ENCODE assay signal across 9 cellular contexts in the genomic region with DNA sequence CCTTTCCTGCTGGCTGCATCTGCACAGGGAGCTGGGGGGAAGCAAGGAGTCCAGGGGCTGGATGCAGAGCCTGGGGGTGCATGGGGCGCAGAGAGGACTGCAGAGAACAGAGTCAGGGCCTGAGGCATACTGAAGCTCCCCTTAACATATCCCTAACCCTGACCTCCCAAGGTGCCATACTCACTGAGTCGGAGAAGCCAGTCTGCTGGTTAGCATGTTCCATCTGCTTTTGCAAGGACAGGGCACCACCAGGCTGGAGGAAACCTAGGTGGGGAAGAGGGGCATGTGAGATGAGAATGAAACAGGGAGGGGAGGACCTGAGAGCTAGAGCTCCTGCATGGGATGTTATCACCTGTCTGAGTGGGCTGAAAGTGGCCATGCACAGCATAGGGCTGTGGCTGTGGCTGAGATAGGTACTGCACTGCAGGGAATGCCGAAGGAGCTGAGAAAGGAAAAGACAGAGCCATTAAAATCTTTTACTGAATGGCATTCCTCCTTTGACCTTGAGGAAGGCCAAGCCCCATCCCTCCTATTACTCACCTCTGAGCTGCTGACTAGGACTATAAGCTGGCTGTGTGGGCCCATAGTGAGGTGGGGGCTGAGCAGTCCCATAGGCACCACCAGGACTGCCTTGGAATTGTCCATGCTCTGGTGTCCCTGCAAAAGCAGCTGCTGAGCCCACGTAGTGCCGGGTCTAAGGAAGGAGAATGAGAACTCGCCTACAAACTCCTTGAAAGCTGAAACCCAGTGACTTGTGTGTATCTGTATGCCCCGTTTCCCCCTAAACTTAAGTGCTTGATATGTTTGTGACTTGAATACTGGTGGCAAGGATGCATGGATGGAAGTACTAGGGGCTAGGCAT. TPM values are rescaled to one million over a fixed set of nuclear protein-coding genes. Genes with fewer than 3 reads are reported as not detected.
A peak's percentile ranks its signal among the peaks of the same experiment; 100 is the strongest.
DNase-seq lines count a peak whose midpoint lies in the region; ATAC-seq lines count a peak whose summit lies in the region.
"Had no signal": no experiment of that assay in that cellular context is flagged by ENCODE, and none has a peak within 500 bp of the region (broad histone marks: within the 10 kb centered on the region; RNA-seq: fewer than 3 reads in every experiment).

No MANE protein-coding gene starts in this region.

- H2BK120ac ChIP-seq in mesenchymal stem cell (ENCODE audit: low read depth, low read length) = no peak overlapping the region

- no peak overlapping the region for H3K4me3 ChIP-seq in CD8-positive, alpha-beta memory T cell (ENCODE audit: low read length)
- H3K4me3 ChIP-seq in mesenchymal stem cell (ENCODE audit: insufficient read depth in 1 of 2, low read depth in 1 of 2, low read length in 2 of 2) = peak overlapping the region in 1 of 2 experiments; percentile 95

- H3K36me3 Mint-ChIP-seq in CD8-positive, alpha-beta memory T cell = peaks cover 13 to 89% (median 20%) of the 10 kb centered on the region in 3 donors

- peaks cover 58 to 72% (median 64%) of the 10 kb centered on the region in 3 donors for H3K4me1 Mint-ChIP-seq in CD8-positive, alpha-beta memory T cell

- intact Hi-C loops in sciatic nerve (cut with DNase I) = no loop called here

- H3K14ac ChIP-seq in mesenchymal stem cell (ENCODE audit: low read length in 2 of 2) = no peak overlapping the region

- peaks cover 58% of the 10 kb centered on the region for H3K4me1 ChIP-seq in CD8-positive, alpha-beta memory T cell (ENCODE audit: insufficient read depth, low read length)
- H3K4me1 ChIP-seq in mesenchymal stem cell (ENCODE audit: control insufficient read depth, insufficient read depth, low read depth, low read length) = peaks cover 22% of the 10 kb centered on the region

- no peak overlapping the region for H2BK5ac ChIP-seq in mesenchymal stem cell (ENCODE audit: low read depth, low read length, poor library complexity, severe bottlenecking)

- peaks cover 46% of the 10 kb centered on the region for H3K36me3 ChIP-seq in CD8-positive, alpha-beta memory T cell (ENCODE audit: insufficient read depth, low read length)
- peaks cover 65 to 70% of the 10 kb centered on the region in 2 experiments for H3K36me3 ChIP-seq in mesenchymal stem cell (ENCODE audit: control insufficient read depth in 1 of 2, insufficient read depth in 2 of 2, low read depth in 1 of 2, low read length in 2 of 2)

- no peak overlapping the region for H3K27ac ChIP-seq in CD8-positive, alpha-beta memory T cell (ENCODE audit: low read depth, low read length)
- no peak overlapping the region for H3K27ac ChIP-seq in mesenchymal stem cell (ENCODE audit: low read length, poor library complexity, severe bottlenecking)

- H2AK5ac ChIP-seq in mesenchymal stem cell (ENCODE audit: low read length, severe bottlenecking) = no peak overlapping the region

- no peak overlapping the region for H2BK15ac ChIP-seq in mesenchymal stem cell (ENCODE audit: low read depth, poor library complexity, severe bottlenecking)

- no peak overlapping the region for H4K91ac ChIP-seq in mesenchymal stem cell (ENCODE audit: low read length)

- no peak overlapping the region for H3K4me2 ChIP-seq in mesenchymal stem cell (ENCODE audit: low read length, poor library complexity, severe bottlenecking)

- H2AFZ ChIP-seq in mesenchymal stem cell (ENCODE audit: low read depth, low read length) = no peak overlapping the region

- H3K27me3 ChIP-seq in CD8-positive, alpha-beta memory T cell (ENCODE audit: insufficient read depth, low read length, poor library complexity, severe bottlenecking) = no peaks in the 10 kb centered on the region
- H3K27me3 ChIP-seq in mesenchymal stem cell (ENCODE audit: control insufficient read depth in 1 of 2, insufficient read depth in 1 of 2, low read length in 2 of 2) = no peaks in the 10 kb centered on the region
- H3K27me3 ChIP-seq: heart left ventricle had no signal

- H3K9me3 Mint-ChIP-seq in CD8-positive, alpha-beta memory T cell = no peaks in the 10 kb centered on the region

- no peak overlapping the region for H3K18ac ChIP-seq in mesenchymal stem cell (ENCODE audit: low read depth in 1 of 2, low read length in 2 of 2)

- CTCF ChIA-PET in CD8-positive, alpha-beta memory T cell (lab: Charles Lee) = interaction anchor here (1.2 to 1.9 kb wide), 7 partner anchors 12 to 202 kb away, joined by 3 to 8 read pairs (median 3); a partner anchor contains a TSS

- ATAC-seq in HG03354 (IDR thresholded peaks at IDR 0.05; ENCODE audit: poor library complexity, severe bottlenecking, unreplicated experiment) (no peak), sciatic nerve (no peak)
- ATAC-seq: heart left ventricle had no signal

- no peaks in the 10 kb centered on the region for H3K9me3 ChIP-seq in CD8-positive, alpha-beta memory T cell (ENCODE audit: low read length)
- no peaks in the 10 kb centered on the region for H3K9me3 ChIP-seq in mesenchymal stem cell (ENCODE audit: control insufficient read depth, low read length)
- H3K9me3 ChIP-seq: heart left ventricle had no signal

- H2BK12ac ChIP-seq in mesenchymal stem cell (ENCODE audit: low read length in 2 of 2) = no peak overlapping the region

- H4K8ac ChIP-seq in mesenchymal stem cell (ENCODE audit: low read length) = no peak overlapping the region

- POLR2A ChIA-PET in CD8-positive, alpha-beta memory T cell (lab: Charles Lee) = interaction anchor here (0.6 to 3.8 kb wide), 4 partner anchors 16 to 122 kb away, joined by 3 to 17 read pairs (median 4); a partner anchor contains a TSS

- peaks cover 12% of the 10 kb centered on the region for H3K79me1 ChIP-seq in mesenchymal stem cell (replicated peaks; ENCODE audit: low read length, poor library complexity, severe bottlenecking)

- H3K4me3 Mint-ChIP-seq in CD8-positive, alpha-beta memory T cell = peak overlapping the region; percentile 72 to 93 (median 79)

- 91% methylated on average over 5 of the region's 7 CpGs for WGBS in mesenchymal stem cell

- no peak overlapping the region for H3K23ac ChIP-seq in mesenchymal stem cell (ENCODE audit: low read length in 2 of 2)

- DNase-seq in CD8-positive, alpha-beta memory T cell = peak in 1 of 5 donors; percentile 19
- DNase-seq in HT1080 (ENCODE audit: low read depth) (peak; percentile 58), mesenchymal stem cell (no peak), HCEC 1CT (no peak), sciatic nerve (ENCODE audit: low spot score) (no peak), NCI-H2227 treated with DMSO at 0.1 percent for 48 hours (lab: John Stamatoyannopoulos, UW) (no peak)
- peak; percentile 32 for DNase-seq in activated naive CD4-positive, alpha-beta T cell treated with anti-CD3 and anti-CD28 coated beads, Interleukin-2, amount 50 U/mL, for 16 hours
- DNase-seq: heart left ventricle had no signal

- H3K27me3 Mint-ChIP-seq in CD8-positive, alpha-beta memory T cell = peaks cover 0 to 13% of the 10 kb centered on the region in 2 donors

- no peak overlapping the region for H3K4ac ChIP-seq in mesenchymal stem cell (ENCODE audit: low read depth in 1 of 2, low read length in 2 of 2)

- peak overlapping the region; percentile 87 to 95 (median 92) for H3K27ac Mint-ChIP-seq in CD8-positive, alpha-beta memory T cell

- peak overlapping the region; percentile 91 for H3K9ac ChIP-seq in mesenchymal stem cell (ENCODE audit: low read length)

RNA-seq across cellular contexts. Expression of a gene that starts 1.9 kb away (rescaled TPM):
- total RNA-seq in CD8-positive, alpha-beta memory T cell = 10 to 100 TPM; 81.1 to 85.2 TPM
- 116 TPM for polyA plus RNA-seq in CD8-positive, alpha-beta memory T cell
- total RNA-seq in HT1080 (2014; rRNA removed; shearing (Covaris generic)) = 125 and 135 TPM in 2 replicates
- 90.9 and 91.5 TPM in 2 replicates for polyA plus RNA-seq in HT1080 (2015; cell fraction: cytosol; rRNA removed)
- polyA plus RNA-seq in HT1080 (2015; cell fraction: nucleus; rRNA removed) = 107 and 110 TPM in 2 replicates
- 48.9 TPM for polyA plus RNA-seq in mesenchymal stem cell (2013, experiment 1 of 2)
- polyA plus RNA-seq in mesenchymal stem cell (2013, experiment 2 of 2) = 47.3 TPM
- 53.8 TPM for total RNA-seq in sciatic nerve

RNA-seq across cellular contexts. Expression of a gene that starts 5.8 kb away (rescaled TPM):
- 1,000 to 10,000 TPM; 1,533 to 1,595 TPM for total RNA-seq in CD8-positive, alpha-beta memory T cell
- 230 TPM for polyA plus RNA-seq in CD8-positive, alpha-beta memory T cell
- total RNA-seq in HT1080 (2014; rRNA removed; shearing (Covaris generic)) = 1,448 and 1,578 TPM in 2 replicates
- polyA plus RNA-seq in HT1080 (2015; cell fraction: cytosol; rRNA removed) = 1,385 and 1,785 TPM in 2 replicates
- 681 and 724 TPM in 2 replicates for polyA plus RNA-seq in HT1080 (2015; cell fraction: nucleus; rRNA removed)
- polyA plus RNA-seq in mesenchymal stem cell (2013, experiment 1 of 2) = 537 TPM
- polyA plus RNA-seq in mesenchymal stem cell (2013, experiment 2 of 2) = 553 TPM
- total RNA-seq in sciatic nerve = 168 TPM

RNA-seq across cellular contexts. Expression of a gene that starts 15.9 kb away (rescaled TPM):
- total RNA-seq in CD8-positive, alpha-beta memory T cell = 10 to 100 TPM; 60.1 to 60.7 TPM
- 2.7 TPM for polyA plus RNA-seq in CD8-positive, alpha-beta memory T cell
- total RNA-seq in HT1080 (2014; rRNA removed; shearing (Covaris generic)) = 20.7 TPM in 2 replicates
- 7.3 and 8.2 TPM in 2 replicates for polyA plus RNA-seq in HT1080 (2015; cell fraction: cytosol; rRNA removed)
- 74.5 and 82.3 TPM in 2 replicates for polyA plus RNA-seq in HT1080 (2015; cell fraction: nucleus; rRNA removed)
- 9.9 TPM for polyA plus RNA-seq in mesenchymal stem cell (2013, experiment 1 of 2)
- 8.3 TPM for polyA plus RNA-seq in mesenchymal stem cell (2013, experiment 2 of 2)
- 37.0 TPM for total RNA-seq in sciatic nerve

RNA-seq across cellular contexts. Expression of a gene that starts 18.8 kb away (rescaled TPM):
- total RNA-seq in CD8-positive, alpha-beta memory T cell = under 1 TPM; 0.07 to 0.26 TPM
- polyA plus RNA-seq in CD8-positive, alpha-beta memory T cell = not detected
- total RNA-seq in HT1080 (2014; rRNA removed; shearing (Covaris generic)) = not detected in 2 replicates
- not detected in 2 replicates for polyA plus RNA-seq in HT1080 (2015; cell fraction: cytosol; rRNA removed)
- polyA plus RNA-seq in HT1080 (2015; cell fraction: nucleus; rRNA removed) = not detected in 2 replicates
- polyA plus RNA-seq in mesenchymal stem cell (2013, experiment 1 of 2) = 0.11 TPM
- polyA plus RNA-seq in mesenchymal stem cell (2013, experiment 2 of 2) = 0.05 TPM
- 2.1 TPM for total RNA-seq in sciatic nerve

RNA-seq across cellular contexts. Expression of a gene that starts 23.1 kb away (rescaled TPM):
- total RNA-seq in CD8-positive, alpha-beta memory T cell = 100 to 1,000 TPM; 216 to 225 TPM
- polyA plus RNA-seq in CD8-positive, alpha-beta memory T cell = 274 TPM
- total RNA-seq in HT1080 (2014; rRNA removed; shearing (Covaris generic)) = 0.90 and 2.2 TPM in 2 replicates
- 0.65 and 0.76 TPM in 2 replicates for polyA plus RNA-seq in HT1080 (2015; cell fraction: cytosol; rRNA removed)
- 2.2 and 3.3 TPM in 2 replicates for polyA plus RNA-seq in HT1080 (2015; cell fraction: nucleus; rRNA removed)
- polyA plus RNA-seq in mesenchymal stem cell (2013, experiment 1 of 2) = 5.8 TPM
- 8.4 TPM for polyA plus RNA-seq in mesenchymal stem cell (2013, experiment 2 of 2)
- total RNA-seq in sciatic nerve = 38.3 TPM

Comparison
In these comparisons a context has a peak if more than half of its experiments do, and no peak if none do; other contexts are left out.
1. DNase-seq: peak in HT1080 (single experiment) and activated naive CD4-positive, alpha-beta T cell treated with anti-CD3 and anti-CD28 coated beads, Interleukin-2, amount 50 U/mL, for 16 hours (single experiment); none in mesenchymal stem cell (single experiment), HCEC 1CT (single experiment), sciatic nerve (single experiment) and NCI-H2227 treated with DMSO at 0.1 percent for 48 hours (single experiment).